8 cellular contexts compared by ENCODE assay signal in genomic region chr22:44024288-44024908, GRCh38. TPM values are rescaled to one million over a fixed set of nuclear protein-coding genes. Genes with fewer than 3 reads are reported as not detected.
DNase-seq lines count a peak whose midpoint lies in the region; ATAC-seq lines count a peak whose summit lies in the region.

Gene PARVB, plus strand, starts transcription at chr22:44024302. Its CDS starts 38 bp downstream, at chr22:44024340.

- H3K4me3 Mint-ChIP-seq in T-helper 17 cell: peak within 1 kb of the TSS; percentile 92
- H3K4me3 Mint-ChIP-seq in effector memory CD8-positive, alpha-beta T cell: peak within 1 kb of the TSS; percentile 82 to 83

- ATAC-seq in GM19463 (IDR thresholded peaks at IDR 0.05; ENCODE audit: unreplicated experiment) (peak; percentile 6), T-helper 17 cell (peak; percentile 18)
- peak; percentile 16 for ATAC-seq in effector memory CD8-positive, alpha-beta T cell (replicated peaks)

- in situ Hi-C loops in ACHN (cut with HindIII; ENCODE audit: low pct_ligation_motif_present, low pct_unique_long_range_greater_than_20kb, low sequenced_read_pairs): no loop called here

- H3K27ac ChIP-seq in substantia nigra (ENCODE audit: low read depth, low read length, poor library complexity, severe bottlenecking): peak within 1 kb of the TSS; percentile 67

- peak; percentile 26 for DNase-seq in ACHN
- peak in 1 of 3 donors; percentile 16 for DNase-seq in T-helper 17 cell
- DNase-seq in effector memory CD8-positive, alpha-beta T cell: peak in 2 of 3 experiments; percentile 14 to 25
- DNase-seq in mesenteric fat pad (ENCODE audit: low spot score): no peak
- peak in 5 of 49 donors; percentile 6 to 60 (median 47) for DNase-seq in substantia nigra (lab: John Stamatoyannopoulos, UW)
- no peak for DNase-seq in occipital lobe (lab: John Stamatoyannopoulos, UW)
- DNase-seq in hippocampal formation (lab: John Stamatoyannopoulos, UW): no peak

- no peaks in the 10 kb centered on the region for H3K9me3 Mint-ChIP-seq in effector memory CD8-positive, alpha-beta T cell

- peak within 1 kb of the TSS; percentile 95 for H3K27ac Mint-ChIP-seq in T-helper 17 cell
- H3K27ac Mint-ChIP-seq in effector memory CD8-positive, alpha-beta T cell: peak within 1 kb of the TSS; percentile 95 to 97

- H3K9me3 ChIP-seq in T-helper 17 cell (ENCODE audit: control insufficient read depth, low read length, poor library complexity, severe bottlenecking): no peaks in the 10 kb centered on the region

- H3K36me3 Mint-ChIP-seq in T-helper 17 cell (ENCODE audit: low read depth): no peaks in the 10 kb centered on the region
- H3K36me3 Mint-ChIP-seq in effector memory CD8-positive, alpha-beta T cell (ENCODE audit: insufficient read depth): peaks cover 13% of the 10 kb centered on the region

- peaks cover 10% of the 10 kb centered on the region for H3K27me3 Mint-ChIP-seq in T-helper 17 cell
- H3K27me3 Mint-ChIP-seq in effector memory CD8-positive, alpha-beta T cell: no peaks in the 10 kb centered on the region

- H3K4me1 Mint-ChIP-seq in T-helper 17 cell: peaks cover 39% of the 10 kb centered on the region
- H3K4me1 Mint-ChIP-seq in effector memory CD8-positive, alpha-beta T cell (ENCODE audit: low read depth in 2 of 2): peaks cover 30 to 35% of the 10 kb centered on the region in 2 donors

RNA-seq across cellular contexts. Expression of gene PARVB, which starts in this region (rescaled TPM):
- total RNA-seq in T-helper 17 cell (10 to 100 TPM; 14.6 to 36.4 TPM), mesenteric fat pad (76.2 TPM), occipital lobe (5.1 TPM)

Comparison
In these comparisons a context has a peak if more than half of its experiments do, and no peak if none do; other contexts are left out.
1. DNase-seq: peak in ACHN (single experiment) and effector memory CD8-positive, alpha-beta T cell (2 of 3); none in mesenteric fat pad (single experiment), occipital lobe (single experiment) and hippocampal formation (0 of 2).
2. Peak in every context shown above with its lines, with median percentiles within 50 percentile points of each other: ATAC-seq.